Comparison of ENCODE assay signal across 1 cellular context in the genomic region with DNA sequence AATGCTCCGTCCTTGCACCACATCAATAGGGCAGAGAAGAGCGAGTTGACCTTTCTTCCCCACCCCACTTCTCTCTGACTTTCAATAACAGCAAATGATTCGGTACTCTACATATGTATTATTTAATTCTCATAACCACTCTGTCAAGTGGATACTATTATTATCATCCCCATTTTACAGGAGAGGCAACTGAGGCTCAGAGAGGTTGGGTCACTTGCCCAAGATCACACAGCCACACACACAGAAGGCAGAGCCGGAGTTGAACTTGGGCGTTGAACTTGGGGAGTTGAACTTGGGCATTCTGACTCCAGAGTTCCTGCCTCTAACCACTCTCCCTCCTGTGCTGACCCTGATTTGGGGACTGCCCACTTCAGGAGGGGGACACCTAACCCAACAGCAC.
TF ChIP-seq lines count a peak whose summit lies in the region.

No MANE protein-coding gene starts in this region.

TF ChIP-seq in K562, 482 proteins besides CTCF, POLR2A, EP300 and RAD21:
- no peak for TF ChIP-seq GTF2E2 (tag; IDR thresholded peaks at IDR 0.05)
- TF ChIP-seq ZEB2 (IDR thresholded peaks at IDR 0.05), result no peak
- no peak for TF ChIP-seq TEAD4 (IDR thresholded peaks at IDR 0.05; ENCODE audit: low read length)
- TF ChIP-seq TEAD4 (CRISPR knock-in tag; IDR thresholded peaks at IDR 0.05; ENCODE audit: borderline replicate concordance), result no peak
- no peak for TF ChIP-seq HIVEP1 (CRISPR knock-in tag; IDR thresholded peaks at IDR 0.05)
- no peak for TF ChIP-seq RCOR1 (IDR thresholded peaks at IDR 0.05; ENCODE audit: borderline replicate concordance in 1 of 2, low read depth in 2 of 2, low read length in 2 of 2)
- no peak for TF ChIP-seq SMAD4 (CRISPR knock-in tag; conservative IDR thresholded peaks at IDR 0.05)
- peak; percentile 67 for TF ChIP-seq ZFP36 (IDR thresholded peaks at IDR 0.05; ENCODE audit: low read depth, low read length, partially characterized antibody)
- no peak for TF ChIP-seq ESRRA (IDR thresholded peaks at IDR 0.05; ENCODE audit: borderline replicate concordance, low read depth)
- TF ChIP-seq TOE1 (IDR thresholded peaks at IDR 0.05; ENCODE audit: borderline replicate concordance), result no peak
- no peak for TF ChIP-seq TOE1 (CRISPR knock-in tag; IDR thresholded peaks at IDR 0.05; ENCODE audit: borderline replicate concordance, low read depth)
- no peak for TF ChIP-seq KLF13 (tag; IDR thresholded peaks at IDR 0.05; ENCODE audit: borderline replicate concordance, low read depth)
- TF ChIP-seq, protein P1, sequence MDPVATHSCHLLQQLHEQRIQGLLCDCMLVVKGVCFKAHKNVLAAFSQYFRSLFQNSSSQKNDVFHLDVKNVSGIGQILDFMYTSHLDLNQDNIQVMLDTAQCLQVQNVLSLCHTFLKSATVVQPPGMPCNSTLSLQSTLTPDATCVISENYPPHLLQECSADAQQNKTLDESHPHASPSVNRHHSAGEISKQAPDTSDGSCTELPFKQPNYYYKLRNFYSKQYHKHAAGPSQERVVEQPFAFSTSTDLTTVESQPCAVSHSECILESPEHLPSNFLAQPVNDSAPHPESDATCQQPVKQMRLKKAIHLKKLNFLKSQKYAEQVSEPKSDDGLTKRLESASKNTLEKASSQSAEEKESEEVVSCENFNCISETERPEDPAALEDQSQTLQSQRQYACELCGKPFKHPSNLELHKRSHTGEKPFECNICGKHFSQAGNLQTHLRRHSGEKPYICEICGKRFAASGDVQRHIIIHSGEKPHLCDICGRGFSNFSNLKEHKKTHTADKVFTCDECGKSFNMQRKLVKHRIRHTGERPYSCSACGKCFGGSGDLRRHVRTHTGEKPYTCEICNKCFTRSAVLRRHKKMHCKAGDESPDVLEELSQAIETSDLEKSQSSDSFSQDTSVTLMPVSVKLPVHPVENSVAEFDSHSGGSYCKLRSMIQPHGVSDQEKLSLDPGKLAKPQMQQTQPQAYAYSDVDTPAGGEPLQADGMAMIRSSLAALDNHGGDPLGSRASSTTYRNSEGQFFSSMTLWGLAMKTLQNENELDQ (CRISPR knock-in tag; IDR thresholded peaks at IDR 0.05; ENCODE audit: borderline replicate concordance), result no peak
- peak; percentile 85 for TF ChIP-seq RBM25 (IDR thresholded peaks at IDR 0.05; ENCODE audit: low read depth, low read length, severe bottlenecking)
- 0 out of 4 replicates have a peak, but pooled peaks of 1 of the 2 experiments have one; percentile 9 for TF ChIP-seq KDM1A (IDR thresholded peaks at IDR 0.05)
- no peak for TF ChIP-seq ZNF561 (CRISPR knock-in tag; conservative IDR thresholded peaks at IDR 0.05)
- TF ChIP-seq BCOR (IDR thresholded peaks at IDR 0.05), result peak; percentile 63; the same call in 1 of the 2 replicates
- TF ChIP-seq ADNP (tag; IDR thresholded peaks at IDR 0.05), result 0 out of 2 replicates have a peak, but pooled peaks have one; percentile 23
- TF ChIP-seq MCM2 (IDR thresholded peaks at IDR 0.05; ENCODE audit: low read depth), result no peak
